ENCODE assay signal across 1 cellular context in genomic region chr6:43798688-43799444, GRCh38.
TF ChIP-seq lines count a peak whose summit lies in the region.

No MANE protein-coding gene starts in this region.

TF ChIP-seq in HepG2, 621 proteins besides CTCF, POLR2A, EP300 and RAD21 (continued from another document and continues in another):
- TF ChIP-seq, protein P1, sequence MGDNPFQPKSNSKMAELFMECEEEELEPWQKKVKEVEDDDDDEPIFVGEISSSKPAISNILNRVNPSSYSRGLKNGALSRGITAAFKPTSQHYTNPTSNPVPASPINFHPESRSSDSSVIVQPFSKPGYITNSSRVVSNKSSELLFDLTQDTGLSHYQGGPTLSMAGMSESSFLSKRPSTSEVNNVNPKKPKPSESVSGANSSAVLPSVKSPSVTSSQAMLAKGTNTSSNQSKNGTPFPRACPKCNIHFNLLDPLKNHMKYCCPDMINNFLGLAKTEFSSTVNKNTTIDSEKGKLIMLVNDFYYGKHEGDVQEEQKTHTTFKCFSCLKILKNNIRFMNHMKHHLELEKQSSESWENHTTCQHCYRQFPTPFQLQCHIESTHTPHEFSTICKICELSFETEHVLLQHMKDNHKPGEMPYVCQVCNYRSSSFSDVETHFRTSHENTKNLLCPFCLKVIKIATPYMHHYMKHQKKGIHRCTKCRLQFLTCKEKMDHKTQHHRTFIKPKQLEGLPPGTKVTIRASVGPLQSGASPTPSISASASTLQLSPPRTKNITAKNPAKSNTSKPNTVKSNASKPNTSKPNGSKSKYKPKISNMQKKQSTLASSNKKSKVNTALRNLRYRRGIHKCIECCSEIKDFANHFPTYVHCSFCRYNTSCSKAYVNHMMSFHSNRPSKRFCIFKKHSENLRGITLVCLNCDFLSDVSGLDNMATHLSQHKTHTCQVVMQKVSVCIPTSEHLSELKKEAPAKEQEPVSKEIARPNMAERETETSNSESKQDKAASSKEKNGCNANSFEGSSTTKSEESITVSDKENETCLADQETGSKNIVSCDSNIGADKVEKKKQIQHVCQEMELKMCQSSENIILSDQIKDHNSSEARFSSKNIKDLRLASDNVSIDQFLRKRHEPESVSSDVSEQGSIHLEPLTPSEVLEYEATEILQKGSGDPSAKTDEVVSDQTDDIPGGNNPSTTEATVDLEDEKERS (CRISPR knock-in tag; IDR thresholded peaks at IDR 0.05), result peak; percentile 64; the same call in 1 of the 2 replicates
- TF ChIP-seq, protein P2, sequence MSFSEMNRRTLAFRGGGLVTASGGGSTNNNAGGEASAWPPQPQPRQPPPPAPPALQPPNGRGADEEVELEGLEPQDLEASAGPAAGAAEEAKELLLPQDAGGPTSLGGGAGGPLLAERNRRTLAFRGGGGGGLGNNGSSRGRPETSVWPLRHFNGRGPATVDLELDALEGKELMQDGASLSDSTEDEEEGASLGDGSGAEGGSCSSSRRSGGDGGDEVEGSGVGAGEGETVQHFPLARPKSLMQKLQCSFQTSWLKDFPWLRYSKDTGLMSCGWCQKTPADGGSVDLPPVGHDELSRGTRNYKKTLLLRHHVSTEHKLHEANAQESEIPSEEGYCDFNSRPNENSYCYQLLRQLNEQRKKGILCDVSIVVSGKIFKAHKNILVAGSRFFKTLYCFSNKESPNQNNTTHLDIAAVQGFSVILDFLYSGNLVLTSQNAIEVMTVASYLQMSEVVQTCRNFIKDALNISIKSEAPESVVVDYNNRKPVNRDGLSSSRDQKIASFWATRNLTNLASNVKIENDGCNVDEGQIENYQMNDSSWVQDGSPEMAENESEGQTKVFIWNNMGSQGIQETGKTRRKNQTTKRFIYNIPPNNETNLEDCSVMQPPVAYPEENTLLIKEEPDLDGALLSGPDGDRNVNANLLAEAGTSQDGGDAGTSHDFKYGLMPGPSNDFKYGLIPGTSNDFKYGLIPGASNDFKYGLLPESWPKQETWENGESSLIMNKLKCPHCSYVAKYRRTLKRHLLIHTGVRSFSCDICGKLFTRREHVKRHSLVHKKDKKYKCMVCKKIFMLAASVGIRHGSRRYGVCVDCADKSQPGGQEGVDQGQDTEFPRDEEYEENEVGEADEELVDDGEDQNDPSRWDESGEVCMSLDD (CRISPR knock-in tag; IDR thresholded peaks at IDR 0.05; ENCODE audit: borderline replicate concordance), result no peak
- no peak for TF ChIP-seq PRPF4 (IDR thresholded peaks at IDR 0.05; ENCODE audit: low read depth, low read length, poor library complexity, severe bottlenecking)
- peak in 1 of 2 experiments; percentile 35; a peak in 1 of 4 replicates for TF ChIP-seq HMGXB4 (CRISPR knock-in tag; IDR thresholded peaks at IDR 0.05; ENCODE audit: borderline replicate concordance in 1 of 2, low read depth in 1 of 2)
- no peak for TF ChIP-seq GFI1 (CRISPR knock-in tag; IDR thresholded peaks at IDR 0.05; ENCODE audit: borderline replicate concordance)
- no peak for TF ChIP-seq SNAI1 (CRISPR knock-in tag; IDR thresholded peaks at IDR 0.05; ENCODE audit: borderline replicate concordance)
- TF ChIP-seq KLF6 (CRISPR knock-in tag; IDR thresholded peaks at IDR 0.05), result no peak
- TF ChIP-seq, protein P3, sequence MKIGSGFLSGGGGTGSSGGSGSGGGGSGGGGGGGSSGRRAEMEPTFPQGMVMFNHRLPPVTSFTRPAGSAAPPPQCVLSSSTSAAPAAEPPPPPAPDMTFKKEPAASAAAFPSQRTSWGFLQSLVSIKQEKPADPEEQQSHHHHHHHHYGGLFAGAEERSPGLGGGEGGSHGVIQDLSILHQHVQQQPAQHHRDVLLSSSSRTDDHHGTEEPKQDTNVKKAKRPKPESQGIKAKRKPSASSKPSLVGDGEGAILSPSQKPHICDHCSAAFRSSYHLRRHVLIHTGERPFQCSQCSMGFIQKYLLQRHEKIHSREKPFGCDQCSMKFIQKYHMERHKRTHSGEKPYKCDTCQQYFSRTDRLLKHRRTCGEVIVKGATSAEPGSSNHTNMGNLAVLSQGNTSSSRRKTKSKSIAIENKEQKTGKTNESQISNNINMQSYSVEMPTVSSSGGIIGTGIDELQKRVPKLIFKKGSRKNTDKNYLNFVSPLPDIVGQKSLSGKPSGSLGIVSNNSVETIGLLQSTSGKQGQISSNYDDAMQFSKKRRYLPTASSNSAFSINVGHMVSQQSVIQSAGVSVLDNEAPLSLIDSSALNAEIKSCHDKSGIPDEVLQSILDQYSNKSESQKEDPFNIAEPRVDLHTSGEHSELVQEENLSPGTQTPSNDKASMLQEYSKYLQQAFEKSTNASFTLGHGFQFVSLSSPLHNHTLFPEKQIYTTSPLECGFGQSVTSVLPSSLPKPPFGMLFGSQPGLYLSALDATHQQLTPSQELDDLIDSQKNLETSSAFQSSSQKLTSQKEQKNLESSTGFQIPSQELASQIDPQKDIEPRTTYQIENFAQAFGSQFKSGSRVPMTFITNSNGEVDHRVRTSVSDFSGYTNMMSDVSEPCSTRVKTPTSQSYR (CRISPR knock-in tag; IDR thresholded peaks at IDR 0.05; ENCODE audit: borderline replicate concordance), result peak; percentile 35; the same call in 1 of the 2 replicates
- TF ChIP-seq TBX2 (CRISPR knock-in tag; IDR thresholded peaks at IDR 0.05; ENCODE audit: borderline replicate concordance), result peak; percentile 81
- no peak for TF ChIP-seq ESRRA (CRISPR knock-in tag; IDR thresholded peaks at IDR 0.05; ENCODE audit: low read depth)
- TF ChIP-seq PAXIP1 (CRISPR knock-in tag; conservative IDR thresholded peaks at IDR 0.05), result peak; percentile 74
- no peak for TF ChIP-seq REXO4 (CRISPR knock-in tag; IDR thresholded peaks at IDR 0.05; ENCODE audit: borderline replicate concordance)
- no peak for TF ChIP-seq ZNF329 (CRISPR knock-in tag; IDR thresholded peaks at IDR 0.05; ENCODE audit: low read depth)
- TF ChIP-seq PLSCR1 (CRISPR knock-in tag; IDR thresholded peaks at IDR 0.05; ENCODE audit: borderline replicate concordance), result no peak
- TF ChIP-seq POGZ (CRISPR knock-in tag; IDR thresholded peaks at IDR 0.05), result no peak
- TF ChIP-seq, protein P4, sequence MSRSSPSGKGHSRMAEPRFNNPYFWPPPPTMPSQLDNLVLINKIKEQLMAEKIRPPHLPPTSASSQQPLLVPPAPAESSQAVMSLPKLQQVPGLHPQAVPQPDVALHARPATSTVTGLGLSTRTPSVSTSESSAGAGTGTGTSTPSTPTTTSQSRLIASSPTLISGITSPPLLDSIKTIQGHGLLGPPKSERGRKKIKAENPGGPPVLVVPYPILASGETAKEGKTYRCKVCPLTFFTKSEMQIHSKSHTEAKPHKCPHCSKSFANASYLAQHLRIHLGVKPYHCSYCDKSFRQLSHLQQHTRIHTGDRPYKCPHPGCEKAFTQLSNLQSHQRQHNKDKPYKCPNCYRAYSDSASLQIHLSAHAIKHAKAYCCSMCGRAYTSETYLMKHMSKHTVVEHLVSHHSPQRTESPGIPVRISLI (CRISPR knock-in tag; IDR thresholded peaks at IDR 0.05; ENCODE audit: borderline replicate concordance), result no peak
- TF ChIP-seq JUND (CRISPR knock-in tag; IDR thresholded peaks at IDR 0.05), result peak; percentile 97
- TF ChIP-seq ZSCAN12 (CRISPR knock-in tag; IDR thresholded peaks at IDR 0.05), result no peak
- no peak for TF ChIP-seq KLF13 (CRISPR knock-in tag; IDR thresholded peaks at IDR 0.05)
- TF ChIP-seq ZNF724P (CRISPR knock-in tag; IDR thresholded peaks at IDR 0.05; ENCODE audit: borderline replicate concordance), result no peak
- TF ChIP-seq, protein P5, sequence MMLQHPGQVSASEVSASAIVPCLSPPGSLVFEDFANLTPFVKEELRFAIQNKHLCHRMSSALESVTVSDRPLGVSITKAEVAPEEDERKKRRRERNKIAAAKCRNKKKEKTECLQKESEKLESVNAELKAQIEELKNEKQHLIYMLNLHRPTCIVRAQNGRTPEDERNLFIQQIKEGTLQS (CRISPR knock-in tag; IDR thresholded peaks at IDR 0.05), result peak; percentile 98
- TF ChIP-seq ZNF878 (CRISPR knock-in tag; IDR thresholded peaks at IDR 0.05), result no peak
- TF ChIP-seq, protein P6, sequence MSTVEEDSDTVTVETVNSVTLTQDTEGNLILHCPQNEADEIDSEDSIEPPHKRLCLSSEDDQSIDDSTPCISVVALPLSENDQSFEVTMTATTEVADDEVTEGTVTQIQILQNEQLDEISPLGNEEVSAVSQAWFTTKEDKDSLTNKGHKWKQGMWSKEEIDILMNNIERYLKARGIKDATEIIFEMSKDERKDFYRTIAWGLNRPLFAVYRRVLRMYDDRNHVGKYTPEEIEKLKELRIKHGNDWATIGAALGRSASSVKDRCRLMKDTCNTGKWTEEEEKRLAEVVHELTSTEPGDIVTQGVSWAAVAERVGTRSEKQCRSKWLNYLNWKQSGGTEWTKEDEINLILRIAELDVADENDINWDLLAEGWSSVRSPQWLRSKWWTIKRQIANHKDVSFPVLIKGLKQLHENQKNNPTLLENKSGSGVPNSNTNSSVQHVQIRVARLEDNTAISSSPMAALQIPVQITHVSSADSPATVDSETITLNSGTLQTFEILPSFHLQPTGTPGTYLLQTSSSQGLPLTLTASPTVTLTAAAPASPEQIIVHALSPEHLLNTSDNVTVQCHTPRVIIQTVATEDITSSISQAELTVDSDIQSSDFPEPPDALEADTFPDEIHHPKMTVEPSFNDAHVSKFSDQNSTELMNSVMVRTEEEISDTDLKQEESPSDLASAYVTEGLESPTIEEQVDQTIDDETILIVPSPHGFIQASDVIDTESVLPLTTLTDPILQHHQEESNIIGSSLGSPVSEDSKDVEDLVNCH (CRISPR knock-in tag; IDR thresholded peaks at IDR 0.05), result no peak
- TF ChIP-seq PCBP1 (IDR thresholded peaks at IDR 0.05; ENCODE audit: borderline replicate concordance, low read depth, low read length), result no peak
- TF ChIP-seq ZNF609 (CRISPR knock-in tag; IDR thresholded peaks at IDR 0.05; ENCODE audit: borderline replicate concordance), result peak; percentile 85
- TF ChIP-seq AHR (CRISPR knock-in tag; IDR thresholded peaks at IDR 0.05), result peak; percentile 65; the same call in 1 of the 2 replicates
